In genomic region chr6:157982580-157983438, GRCh38 we compare ENCODE assay signal across 8 cellular contexts. TPM values are rescaled to one million over a fixed set of nuclear protein-coding genes. Genes with fewer than 3 reads are reported as not detected.
DNase-seq lines count a peak whose midpoint lies in the region; ATAC-seq and TF ChIP-seq lines count a peak whose summit lies in the region.

No MANE protein-coding gene starts in this region.

- H3K36me3 Mint-ChIP-seq in stimulated activated naive CD8-positive, alpha-beta T cell treated with anti-CD3 and anti-CD28 coated beads, Interleukin-15, Interleukin-2, amounts not matched to agents 100 ng/mL and 50 ng/mL, for 24 hours (ENCODE audit: low read depth) = no peaks in the 10 kb centered on the region

- H3K18ac ChIP-seq in trophoblast cell (ENCODE audit: low read length) = no peak overlapping the region

- no peaks in the 10 kb centered on the region for H3K27me3 ChIP-seq in trophoblast cell (ENCODE audit: insufficient read depth, low read length)

- H4K8ac ChIP-seq in trophoblast cell (ENCODE audit: low read depth, low read length) = no peak overlapping the region

- DNase-seq in stimulated activated naive CD8-positive, alpha-beta T cell treated with anti-CD3 and anti-CD28 coated beads, Interleukin-15, Interleukin-2, amounts not matched to agents 100 U/mL and 50 U/mL, for 24 hours = no peak
- DNase-seq in fibroblast of villous mesenchyme (ENCODE audit: low read depth) = peak; percentile 44
- DNase-seq in trophoblast cell = peak; percentile 32 to 54
- DNase-seq in stimulated activated naive CD4-positive, alpha-beta T cell treated with Interleukin-2 at 50 U/mL for 16 hours (lab: John Stamatoyannopoulos, UW) = no peak

- H2BK5ac ChIP-seq in trophoblast cell (ENCODE audit: low read depth, low read length, poor library complexity) = no peak overlapping the region

- H2AK5ac ChIP-seq in trophoblast cell (ENCODE audit: low read length) = no peak overlapping the region

- H2BK120ac ChIP-seq in trophoblast cell (ENCODE audit: insufficient read depth, low read length, poor library complexity) = no peak overlapping the region

- H2BK12ac ChIP-seq in trophoblast cell (ENCODE audit: low read length) = no peak overlapping the region

- peaks cover 17 to 22% of the 10 kb centered on the region in 2 experiments for H3K4me1 ChIP-seq in trophoblast cell (ENCODE audit: control insufficient read depth in 1 of 2, insufficient read depth in 2 of 2, low read length in 2 of 2)

- ATAC-seq in stimulated activated naive CD8-positive, alpha-beta T cell treated with anti-CD3 and anti-CD28 coated beads, Interleukin-15, Interleukin-2, amounts not matched to agents 100 U/mL and 50 U/mL, for 24 hours = no peak
- ATAC-seq in GM21526 (IDR thresholded peaks at IDR 0.05; ENCODE audit: low FRiP score, unreplicated experiment) (no peak), HG03378 (IDR thresholded peaks at IDR 0.05; ENCODE audit: unreplicated experiment) (no peak)

- no peak overlapping the region for H2AFZ ChIP-seq in trophoblast cell (ENCODE audit: insufficient read depth, low read length, poor library complexity)

- peak overlapping the region; percentile 89 for H3K9ac ChIP-seq in trophoblast cell (ENCODE audit: low read length)

- H3K4me3 ChIP-seq in fibroblast of villous mesenchyme (ENCODE audit: low read depth, low read length) = peak overlapping the region; percentile 75
- peak overlapping the region; percentile 87 for H3K4me3 ChIP-seq in trophoblast cell (ENCODE audit: low read depth, low read length)

- H3K36me3 ChIP-seq in trophoblast cell (ENCODE audit: control insufficient read depth in 1 of 2, insufficient read depth in 2 of 2, low read length in 2 of 2) = no peaks in the 10 kb centered on the region

- TF ChIP-seq CTCF in VCaP (conservative IDR thresholded peaks at IDR 0.05) = peak; percentile 66
- peak; percentile 34 for TF ChIP-seq CTCF in fibroblast of villous mesenchyme (IDR thresholded peaks at IDR 0.05; ENCODE audit: insufficient read depth, low read depth, low read length)

- peak overlapping the region; percentile 86 for H3K27ac Mint-ChIP-seq in stimulated activated naive CD8-positive, alpha-beta T cell treated with anti-CD3 and anti-CD28 coated beads, Interleukin-15, Interleukin-2, amounts not matched to agents 100 ng/mL and 50 ng/mL, for 24 hours

- peaks cover 58% of the 10 kb centered on the region for H3K4me1 Mint-ChIP-seq in stimulated activated naive CD8-positive, alpha-beta T cell treated with anti-CD3 and anti-CD28 coated beads, Interleukin-15, Interleukin-2, amounts not matched to agents 100 ng/mL and 50 ng/mL, for 24 hours (ENCODE audit: low read depth)

- H3K4me3 Mint-ChIP-seq in stimulated activated naive CD8-positive, alpha-beta T cell treated with anti-CD3 and anti-CD28 coated beads, Interleukin-15, Interleukin-2, amounts not matched to agents 100 ng/mL and 50 ng/mL, for 24 hours = peak overlapping the region; percentile 85

- no peak overlapping the region for H3K23ac ChIP-seq in trophoblast cell (ENCODE audit: low read length)

- H3K79me2 ChIP-seq in trophoblast cell (ENCODE audit: control insufficient read depth, insufficient read depth, low read length, poor library complexity) = peaks cover 16% of the 10 kb centered on the region

- H3K4me2 ChIP-seq in trophoblast cell (ENCODE audit: low read length) = peak overlapping the region; percentile 75

- WGBS in trophoblast cell (ENCODE audit: extremely low coverage, insufficient coverage, insufficient read length) = no CpG with 5 or more reads among the region's 16 CpGs

- H3K9me3 Mint-ChIP-seq in stimulated activated naive CD8-positive, alpha-beta T cell treated with anti-CD3 and anti-CD28 coated beads, Interleukin-15, Interleukin-2, amounts not matched to agents 100 ng/mL and 50 ng/mL, for 24 hours = no peaks in the 10 kb centered on the region

- no peaks in the 10 kb centered on the region for H3K9me3 ChIP-seq in trophoblast cell (ENCODE audit: insufficient read depth, low read depth, low read length)

- peak overlapping the region; percentile 56 for H3K4ac ChIP-seq in trophoblast cell (ENCODE audit: low read depth, low read length)

- H3K27ac ChIP-seq in VCaP (peak overlapping the region; percentile 94), trophoblast cell (ENCODE audit: low read depth, low read length) (no peak overlapping the region)

- H4K91ac ChIP-seq in trophoblast cell (ENCODE audit: low read depth, low read length) = no peak overlapping the region

- H3K27me3 Mint-ChIP-seq in stimulated activated naive CD8-positive, alpha-beta T cell treated with anti-CD3 and anti-CD28 coated beads, Interleukin-15, Interleukin-2, amounts not matched to agents 100 ng/mL and 50 ng/mL, for 24 hours = peaks cover 9% of the 10 kb centered on the region

- H3K14ac ChIP-seq in trophoblast cell (ENCODE audit: low read length) = no peak overlapping the region

- H4K12ac ChIP-seq in trophoblast cell (ENCODE audit: low read depth, low read length) = no peak overlapping the region

- peaks cover 20% of the 10 kb centered on the region for H3K79me1 ChIP-seq in trophoblast cell (ENCODE audit: low read length)

RNA-seq across cellular contexts. Expression of gene SYNJ2, which starts 1.1 kb away (rescaled TPM):
- 36.7 and 53.1 TPM in 2 replicates for total RNA-seq in fibroblast of villous mesenchyme
- 22.0 and 25.0 TPM in 2 replicates for polyA plus RNA-seq in trophoblast cell (2013)

Comparison
In these comparisons a context has a peak if more than half of its experiments do, and no peak if none do; other contexts are left out.
1. DNase-seq: peak in fibroblast of villous mesenchyme (single experiment) and trophoblast cell (2 of 2); none in stimulated activated naive CD8-positive, alpha-beta T cell treated with anti-CD3 and anti-CD28 coated beads, Interleukin-15, Interleukin-2, amounts not matched to agents 100 U/mL and 50 U/mL, for 24 hours (single experiment) and stimulated activated naive CD4-positive, alpha-beta T cell treated with Interleukin-2 at 50 U/mL for 16 hours (single experiment).